11 cellular contexts compared by ENCODE assay signal in genomic region chr3:58387650-58388546, GRCh38. TPM values are rescaled to one million over a fixed set of nuclear protein-coding genes. Genes with fewer than 3 reads are reported as not detected.
A peak's percentile ranks its signal among the peaks of the same experiment; 100 is the strongest.
DNase-seq lines count a peak whose midpoint lies in the region; ATAC-seq and TF ChIP-seq lines count a peak whose summit lies in the region.
"Had no signal": no experiment of that assay in that cellular context is flagged by ENCODE, and none has a peak within 500 bp of the region (broad histone marks: within the 10 kb centered on the region; RNA-seq: fewer than 3 reads in every experiment).

No MANE protein-coding gene starts in this region.

- peaks cover 29 to 39% (median 36%) of the 10 kb centered on the region in 3 donors for H3K4me1 Mint-ChIP-seq in IgD-negative memory B cell

- no peaks in the 10 kb centered on the region for H3K9me3 ChIP-seq in colonic mucosa
- no peaks in the 10 kb centered on the region for H3K9me3 ChIP-seq in mesodermal cell (ENCODE audit: control insufficient read depth, low read length)
- H3K9me3 ChIP-seq in suprapubic skin: no peaks in the 10 kb centered on the region

- no peak overlapping the region for H3K9ac ChIP-seq in colonic mucosa (ENCODE audit: low read depth in 2 of 2, low read length in 2 of 2)

- no peak for ATAC-seq in GM19023 (IDR thresholded peaks at IDR 0.05; ENCODE audit: unreplicated experiment)

- H3K36me3 Mint-ChIP-seq in IgD-negative memory B cell: peaks cover 4% of the 10 kb centered on the region

- no peak for TF ChIP-seq EP300 in suprapubic skin (IDR thresholded peaks at IDR 0.05)

- H3K27ac ChIP-seq in colonic mucosa: peak overlapping the region; percentile 10
- H3K27ac ChIP-seq in mesodermal cell (ENCODE audit: low read depth, low read length, severe bottlenecking): peak overlapping the region; percentile 98
- peak overlapping the region; percentile 55 for H3K27ac ChIP-seq in suprapubic skin
- H3K27ac ChIP-seq: epithelial cell of prostate had no signal

- no peak for TF ChIP-seq POLR2A in suprapubic skin (IDR thresholded peaks at IDR 0.05)
- no peak for TF ChIP-seq POLR2A in lower leg skin (IDR thresholded peaks at IDR 0.05)

- H3K27ac Mint-ChIP-seq in IgD-negative memory B cell: peak overlapping the region; percentile 25 to 80 (median 28)

- H3K9me3 Mint-ChIP-seq in IgD-negative memory B cell: no peaks in the 10 kb centered on the region

- intact Hi-C loops in colonic mucosa (cut with DNase I) (no loop called here), lower leg skin (cut with DNase I; ENCODE audit: low total_unique reads) (no loop called here)

- H3K27me3 Mint-ChIP-seq in IgD-negative memory B cell: no peaks in the 10 kb centered on the region

- H3K4me3 ChIP-seq in colonic mucosa (no peak overlapping the region), mesodermal cell (ENCODE audit: extremely low read depth, insufficient read depth, low read length, poor library complexity, severe bottlenecking) (no peak overlapping the region), suprapubic skin (no peak overlapping the region), lower leg skin (ENCODE audit: low read depth, poor library complexity, severe bottlenecking) (no peak overlapping the region)

- H3K27me3 ChIP-seq in colonic mucosa (no peaks in the 10 kb centered on the region), suprapubic skin (no peaks in the 10 kb centered on the region)

- DNase-seq in colonic mucosa (no peak), suprapubic skin (ENCODE audit: low spot score in 2 of 2) (no peak), RPMI8226 (no peak), lower leg skin (ENCODE audit: low spot score in 2 of 2) (no peak)
- DNase-seq in activated CD4-positive, alpha-beta T cell treated with anti-CD3 and anti-CD28 coated beads, Interleukin-2, amount 50 U/mL, for 1 hour: no peak
- DNase-seq: activated naive CD4-positive, alpha-beta T cell treated with Interleukin-2 at 50 U/mL for 16 hours; NCI-H524 treated with DMSO at 0.1 percent for 48 hours had no signal

- H3K36me3 ChIP-seq in colonic mucosa (no peaks in the 10 kb centered on the region), mesodermal cell (ENCODE audit: control insufficient read depth, insufficient read depth, low read length) (no peaks in the 10 kb centered on the region), suprapubic skin (no peaks in the 10 kb centered on the region)

- no peaks in the 10 kb centered on the region for H3K4me1 ChIP-seq in colonic mucosa
- peaks cover 68% of the 10 kb centered on the region for H3K4me1 ChIP-seq in mesodermal cell (ENCODE audit: control insufficient read depth, insufficient read depth, low read length, poor library complexity, severe bottlenecking)
- H3K4me1 ChIP-seq in suprapubic skin: peaks cover 39% of the 10 kb centered on the region

- H3K4me3 Mint-ChIP-seq in IgD-negative memory B cell: peak overlapping the region in 1 of 4 donors; percentile 18

- 89 to 93% methylated on average over 2 of the region's 6 CpGs for WGBS in mesodermal cell (ENCODE audit: insufficient coverage in 2 of 2), 2 experiments
- WGBS in suprapubic skin: 62% methylated on average over 6 of the region's 6 CpGs
- WGBS in lower leg skin, 2 donors: 57 to 60% methylated on average over 6 of the region's 6 CpGs

- TF ChIP-seq CTCF in colonic mucosa (IDR thresholded peaks at IDR 0.05) (no peak), suprapubic skin (IDR thresholded peaks at IDR 0.05) (no peak), lower leg skin (IDR thresholded peaks at IDR 0.05) (no peak)

RNA-seq across cellular contexts. Expression of gene PDHB, which starts 45.7 kb away (rescaled TPM):
- polyA plus RNA-seq in IgD-negative memory B cell: 85.8 TPM
- total RNA-seq in colonic mucosa: 10 to 100 TPM; 66.9 to 87.4 TPM
- polyA plus RNA-seq in mesodermal cell (2013, experiment 1 of 2): 110 TPM
- polyA plus RNA-seq in mesodermal cell (2013, experiment 2 of 2): 103 TPM
- total RNA-seq in suprapubic skin: 10 to 100 TPM; 49.9 to 89.8 (median 78.0) TPM
- total RNA-seq in lower leg skin: 100 to 1,000 TPM in 2 of 4 donors, 10 to 100 TPM in 2; 36.9 to 112 (median 77.8) TPM

RNA-seq across cellular contexts. Expression of gene PXK, which starts 55.2 kb away (rescaled TPM):
- 92.3 TPM for polyA plus RNA-seq in IgD-negative memory B cell
- total RNA-seq in colonic mucosa (10 to 100 TPM in 1 of 2 donors, 1 to 10 TPM in 1; 9.3 to 11.4 TPM), suprapubic skin (10 to 100 TPM; 16.0 to 36.9 (median 21.8) TPM), lower leg skin (10 to 100 TPM; 19.4 to 27.7 (median 23.9) TPM)
- polyA plus RNA-seq in mesodermal cell (2013, experiment 1 of 2): 39.7 TPM
- 34.9 TPM for polyA plus RNA-seq in mesodermal cell (2013, experiment 2 of 2)

Comparison
In these comparisons a context has a peak if more than half of its experiments do, and no peak if none do; other contexts are left out.
1. H3K27ac ChIP-seq: peak in every context shown above with its lines; median percentile 98 in mesodermal cell; 55 in suprapubic skin; 10 in colonic mucosa.